25 cellular contexts compared by ENCODE assay signal in the genomic region with DNA sequence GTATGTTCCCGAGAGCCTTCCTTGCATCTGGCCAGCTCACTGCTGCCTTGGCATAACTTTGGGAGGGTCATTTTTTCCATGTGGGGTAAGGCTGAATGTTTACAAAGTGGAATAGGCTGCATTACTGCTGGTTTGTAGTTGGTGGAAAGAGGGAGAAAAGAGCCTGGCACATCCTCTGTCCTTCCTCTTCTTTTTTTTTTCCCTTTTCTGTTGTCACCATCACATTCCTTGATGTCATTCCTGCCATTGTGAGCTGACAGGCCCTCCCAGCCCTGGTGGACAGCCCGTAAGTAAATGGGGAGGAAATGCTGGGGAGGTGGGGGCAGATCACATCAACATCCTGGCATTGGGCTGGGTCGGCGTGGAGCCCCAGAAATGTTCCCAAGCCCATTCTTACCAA. TPM values are rescaled to one million over a fixed set of nuclear protein-coding genes. Genes with fewer than 3 reads are reported as not detected.
DNase-seq lines count a peak whose midpoint lies in the region; ATAC-seq and TF ChIP-seq lines count a peak whose summit lies in the region.
"Had no signal": no experiment of that assay in that cellular context is flagged by ENCODE, and none has a peak within 500 bp of the region (broad histone marks: within the 10 kb centered on the region; RNA-seq: fewer than 3 reads in every experiment).

A gene (plus strand): TSS at position 301 of the 400 bp plus-strand sequence. CDS start 106 bp downstream, outside the sequence.

- H3K4me3 ChIP-seq in GM23338, result no peak within 1 kb of the TSS
- H3K4me3 ChIP-seq in OCI-LY3 (ENCODE audit: low read length), result no peak within 1 kb of the TSS
- no peak within 1 kb of the TSS for H3K4me3 ChIP-seq in endocrine pancreas (ENCODE audit: control insufficient read depth, insufficient read depth, low read length)
- no peak within 1 kb of the TSS for H3K4me3 ChIP-seq in Karpas-422 (ENCODE audit: low read length)
- H3K4me3 ChIP-seq: A549; BLaER1 treated with 17β-estradiol and CSF1 and Interleukin-3, amounts not matched to agents 10 nM and 100 nM; GM23248; SJCRH30 had no signal

- H3F3A ChIP-seq in GM23338 (replicated peaks; ENCODE audit: low read depth), result no peaks in the 10 kb centered on the region

- H4K20me1 ChIP-seq in GM23338 (replicated peaks; ENCODE audit: insufficient read depth), result no peaks in the 10 kb centered on the region
- no peaks in the 10 kb centered on the region for H4K20me1 ChIP-seq in OCI-LY3 (ENCODE audit: insufficient read depth, low read length)
- no peaks in the 10 kb centered on the region for H4K20me1 ChIP-seq in Karpas-422 (ENCODE audit: insufficient read depth, low read depth, low read length)
- H4K20me1 ChIP-seq: BLaER1 treated with 17β-estradiol and CSF1 and Interleukin-3, amounts not matched to agents 10 nM and 100 nM had no signal

- H3K79me2 ChIP-seq in GM23338 (replicated peaks; ENCODE audit: insufficient read depth), result no peaks in the 10 kb centered on the region
- no peaks in the 10 kb centered on the region for H3K79me2 ChIP-seq in OCI-LY3 (ENCODE audit: low read length)
- H3K79me2 ChIP-seq in Karpas-422 (ENCODE audit: low read length), result no peaks in the 10 kb centered on the region

- H3K9me3 Mint-ChIP-seq in GM23338 (no peaks in the 10 kb centered on the region), T-cell (no peaks in the 10 kb centered on the region)
- H3K9me3 Mint-ChIP-seq in stimulated activated naive B cell treated with anti-CD40 and anti-IgM and Interleukin-4, amounts not matched to agents 10 μg/mL and 1 μg/mL and 100 μg/mL, for 72 hours, result no peaks in the 10 kb centered on the region
- H3K9me3 Mint-ChIP-seq: CD8-positive, alpha-beta T cell had no signal

- H3K9ac ChIP-seq in OCI-LY3 (ENCODE audit: low read length) (no peak within 1 kb of the TSS), endocrine pancreas (ENCODE audit: control insufficient read depth, insufficient read depth, low read length) (peak within 1 kb of the TSS; percentile 48), Karpas-422 (ENCODE audit: low read length) (no peak within 1 kb of the TSS)
- H3K9ac ChIP-seq: BLaER1 treated with 17β-estradiol and CSF1 and Interleukin-3, amounts not matched to agents 10 nM and 100 nM; GM23248 had no signal

- TF ChIP-seq CTCF in GM23338 (conservative IDR thresholded peaks at IDR 0.05; ENCODE audit: low read depth in 2 of 2) (no peak), OCI-LY3 (IDR thresholded peaks at IDR 0.05; ENCODE audit: low read depth, low read length) (no peak)

- no peaks in the 10 kb centered on the region for H3K27me3 ChIP-seq in GM23338 (ENCODE audit: insufficient read depth)
- no peaks in the 10 kb centered on the region for H3K27me3 ChIP-seq in OCI-LY3 (ENCODE audit: low read depth, low read length)
- H3K27me3 ChIP-seq in endocrine pancreas (ENCODE audit: control insufficient read depth, insufficient read depth, low read length), result no peaks in the 10 kb centered on the region
- no peaks in the 10 kb centered on the region for H3K27me3 ChIP-seq in Karpas-422 (ENCODE audit: low read length)
- H3K27me3 ChIP-seq: BLaER1 treated with 17β-estradiol and CSF1 and Interleukin-3, amounts not matched to agents 10 nM and 100 nM; SJCRH30 had no signal

- ATAC-seq in GM23338 (no peak), T-cell (replicated peaks in 1 of 4) (no peak)
- ATAC-seq in stimulated activated naive B cell treated with anti-CD40 and anti-IgM and Interleukin-4, amounts not matched to agents 10 μg/mL and 1 μg/mL and 100 μg/mL, for 72 hours (replicated peaks), result no peak
- ATAC-seq: CD8-positive, alpha-beta T cell; Right ventricle myocardium inferior had no signal

- H3K36me3 ChIP-seq in GM23338 (ENCODE audit: insufficient read depth) (no peaks in the 10 kb centered on the region), OCI-LY3 (replicated peaks; ENCODE audit: low read depth, low read length) (no peaks in the 10 kb centered on the region), endocrine pancreas (ENCODE audit: control insufficient read depth, insufficient read depth, low read length) (no peaks in the 10 kb centered on the region), Karpas-422 (ENCODE audit: insufficient read depth, low read length) (peaks cover 4% of the 10 kb centered on the region; the same call in 1 of the 2 replicates)
- H3K36me3 ChIP-seq: BLaER1 treated with 17β-estradiol and CSF1 and Interleukin-3, amounts not matched to agents 10 nM and 100 nM; SJCRH30 had no signal

- H3K4me3 Mint-ChIP-seq in GM23338 (no peak within 1 kb of the TSS), T-cell (no peak within 1 kb of the TSS)
- H3K4me3 Mint-ChIP-seq in stimulated activated naive B cell treated with anti-CD40 and anti-IgM and Interleukin-4, amounts not matched to agents 10 μg/mL and 1 μg/mL and 100 μg/mL, for 72 hours, result no peak within 1 kb of the TSS
- H3K4me3 Mint-ChIP-seq: CD8-positive, alpha-beta T cell had no signal

- POLR2A ChIA-PET in T-cell (lab: Charles Lee), result no interaction called here

- CTCF ChIA-PET in T-cell (lab: Charles Lee), result interaction anchor here (0.6 to 0.7 kb wide), 5 partner anchors 68 to 1539 kb away, joined by 3 to 4 read pairs (median 3); no protein-coding TSS in a partner anchor

- H3K4me2 ChIP-seq in GM23338 (no peak within 1 kb of the TSS), OCI-LY3 (ENCODE audit: low read length) (peak within 1 kb of the TSS; percentile 32; the same call in 1 of the 2 replicates), Karpas-422 (ENCODE audit: low read depth, low read length, poor library complexity, severe bottlenecking) (no peak within 1 kb of the TSS)
- H3K4me2 ChIP-seq: A549; BLaER1 treated with 17β-estradiol and CSF1 and Interleukin-3, amounts not matched to agents 10 nM and 100 nM had no signal

- H3K4me1 ChIP-seq in GM23338 (ENCODE audit: insufficient read depth), result no peaks in the 10 kb centered on the region
- H3K4me1 ChIP-seq in OCI-LY3 (ENCODE audit: low read length), result no peaks in the 10 kb centered on the region
- no peaks in the 10 kb centered on the region for H3K4me1 ChIP-seq in endocrine pancreas (ENCODE audit: control insufficient read depth, insufficient read depth, low read length)
- H3K4me1 ChIP-seq in Karpas-422 (ENCODE audit: low read length), result no peaks in the 10 kb centered on the region
- H3K4me1 ChIP-seq: A549; BLaER1 treated with 17β-estradiol and CSF1 and Interleukin-3, amounts not matched to agents 10 nM and 100 nM; Caco-2; SJCRH30 had no signal

- H3K4me1 Mint-ChIP-seq in GM23338 (no peaks in the 10 kb centered on the region; the same call in 2 of the 3 replicates), T-cell (peaks cover 4 to 10% (median 7%) of the 10 kb centered on the region in 3 donors)
- H3K4me1 Mint-ChIP-seq in stimulated activated naive B cell treated with anti-CD40 and anti-IgM and Interleukin-4, amounts not matched to agents 10 μg/mL and 1 μg/mL and 100 μg/mL, for 72 hours, result peaks cover 6 to 8% of the 10 kb centered on the region in 2 donors

- H2AFZ ChIP-seq in GM23338, result peak within 1 kb of the TSS; percentile 43; the same call in 1 of the 2 replicates
- H2AFZ ChIP-seq in OCI-LY3 (ENCODE audit: low read depth, low read length), result no peak within 1 kb of the TSS
- H2AFZ ChIP-seq in Karpas-422 (ENCODE audit: low read length), result no peak within 1 kb of the TSS
- H2AFZ ChIP-seq: GM23248 had no signal

- H3K9me2 ChIP-seq in GM23338 (ENCODE audit: insufficient read depth) (no peaks in the 10 kb centered on the region), Karpas-422 (replicated peaks; ENCODE audit: insufficient read depth, low read length) (no peaks in the 10 kb centered on the region)

- H3K9me3 ChIP-seq in OCI-LY3 (ENCODE audit: insufficient read depth, low read length), result no peaks in the 10 kb centered on the region
- no peaks in the 10 kb centered on the region for H3K9me3 ChIP-seq in endocrine pancreas (ENCODE audit: control insufficient read depth, low read length)
- H3K9me3 ChIP-seq in Karpas-422 (ENCODE audit: low read length), result no peaks in the 10 kb centered on the region
- H3K9me3 ChIP-seq: A549; BLaER1 treated with 17β-estradiol and CSF1 and Interleukin-3, amounts not matched to agents 10 nM and 100 nM; Caco-2; SJCRH30 had no signal

- DNase-seq in GM23338 (ENCODE audit: low spot score), result no peak
- no peak for DNase-seq in stimulated activated naive B cell treated with anti-CD40 and anti-IgM and Interleukin-4, amounts not matched to agents 10 μg/mL and 1 μg/mL and 100 μg/mL, for 72 hours
- no peak for DNase-seq in foreskin melanocyte
- DNase-seq in Karpas-422, result no peak
- no peak for DNase-seq in T-cell
- DNase-seq: AML-193; Caco-2; CD8-positive, alpha-beta T cell; GM23248; HCEC 1CT; KG1; NCI-H1092; NCI-H1417 treated with DMSO at 0.1 percent for 48 hours; NCI-H1694 treated with DMSO at 0.1 percent for 48 hours; NCI-H2081; NCI-H2171; NCI-H524 treated with DMSO at 0.1 percent for 48 hours; NCI-H774; PC-3; SJCRH30 had no signal

- H3K36me3 Mint-ChIP-seq in GM23338 (ENCODE audit: low read depth), result no peaks in the 10 kb centered on the region
- H3K36me3 Mint-ChIP-seq in stimulated activated naive B cell treated with anti-CD40 and anti-IgM and Interleukin-4, amounts not matched to agents 10 μg/mL and 1 μg/mL and 100 μg/mL, for 72 hours, result no peaks in the 10 kb centered on the region
- H3K36me3 Mint-ChIP-seq in T-cell, result no peaks in the 10 kb centered on the region
- H3K36me3 Mint-ChIP-seq: CD8-positive, alpha-beta T cell had no signal

- H3K27ac Mint-ChIP-seq in GM23338 (no peak within 1 kb of the TSS), T-cell (no peak within 1 kb of the TSS)
- peak within 1 kb of the TSS; percentile 47 for H3K27ac Mint-ChIP-seq in stimulated activated naive B cell treated with anti-CD40 and anti-IgM and Interleukin-4, amounts not matched to agents 10 μg/mL and 1 μg/mL and 100 μg/mL, for 72 hours
- H3K27ac Mint-ChIP-seq: CD8-positive, alpha-beta T cell had no signal

- H3K27ac ChIP-seq in GM23338 (ENCODE audit: low read depth) (no peak within 1 kb of the TSS), OCI-LY3 (ENCODE audit: low read length) (no peak within 1 kb of the TSS), Karpas-422 (ENCODE audit: low read length) (no peak within 1 kb of the TSS)
- H3K27ac ChIP-seq: A549; BLaER1 treated with 17β-estradiol and CSF1 and Interleukin-3, amounts not matched to agents 10 nM and 100 nM; GM23248; SJCRH30 had no signal

- peaks cover 2% of the 10 kb centered on the region for H3K27me3 Mint-ChIP-seq in GM23338 (ENCODE audit: insufficient read depth, low read depth, poor library complexity)
- peaks cover 22 to 28% of the 10 kb centered on the region in 2 donors for H3K27me3 Mint-ChIP-seq in stimulated activated naive B cell treated with anti-CD40 and anti-IgM and Interleukin-4, amounts not matched to agents 10 μg/mL and 1 μg/mL and 100 μg/mL, for 72 hours
- peaks cover 10 to 23% of the 10 kb centered on the region in 2 donors for H3K27me3 Mint-ChIP-seq in T-cell

TF ChIP-seq in GM23338, 12 proteins besides CTCF, POLR2A, EP300 and RAD21 (continues in another document):
- TF ChIP-seq ZNF114 (CRISPR knock-in tag; IDR thresholded peaks at IDR 0.05), result no peak
- TF ChIP-seq POLR2AphosphoS5 (IDR thresholded peaks at IDR 0.05; ENCODE audit: low read depth), result no peak
- TF ChIP-seq EZH2 (IDR thresholded peaks at IDR 0.05; ENCODE audit: low read depth, unreplicated experiment), result no peak

RNA-seq across cellular contexts. Expression of the gene that starts here (rescaled TPM):
- 0.12 TPM in 1 of 2 replicates, not detected in the other for total RNA-seq in GM23338 (2014; rRNA removed; shearing (Covaris generic))
- polyA plus RNA-seq in GM23338 (2016; fragmentation: Nextera tagmentation; extraction: Ambion mirVana), result 0.10 TPM in 1 of 2 replicates, not detected in the other
- 1.1 and 1.8 TPM in 2 replicates for total RNA-seq in Karpas-422 (2014; rRNA removed; shearing (Covaris generic); ENCODE audit: low replicate concordance)
- 1 to 10 TPM; 1.4 to 3.7 (median 3.2) TPM for total RNA-seq in T-cell
